24 cellular contexts compared by ENCODE assay signal in genomic region chr5:76751291-76751690, GRCh38.
"Had no signal": no experiment of that assay in that cellular context is flagged by ENCODE, and none has a peak within 500 bp of the region (broad histone marks: within the 10 kb centered on the region; RNA-seq: fewer than 3 reads in every experiment).

No MANE protein-coding gene starts in this region.

- H3K4me1 Mint-ChIP-seq: endodermal cell, memory B cell had no signal

- H3K36me3 Mint-ChIP-seq: memory B cell; naive thymus-derived CD4-positive, alpha-beta T cell had no signal

- H3K4me3 ChIP-seq: colonic mucosa, esophagus muscularis mucosa, gastrocnemius medialis, heart right ventricle, left lung, lower lobe of right lung had no signal

- DNase-seq: colonic mucosa; cortex of kidney; effector CD8-positive, alpha-beta T cell; effector memory CD8-positive, alpha-beta T cell; endodermal cell; foreskin melanocyte; gastrocnemius medialis; glutamatergic neuron; head of caudate nucleus; heart right ventricle; hippocampal formation; left cardiac atrium; left lung; left ventricle myocardium superior; lower lobe of right lung; mesendoderm; midbrain; naive thymus-derived CD4-positive, alpha-beta T cell had no signal

- H3K27me3 Mint-ChIP-seq: dendritic cell treated with granulocyte-macrophage colony-stimulating factor and Interleukin-4, amounts not matched to agents 40 ng/mL and 50 ng/mL, for 4 days; effector memory CD8-positive, alpha-beta T cell had no signal

- H3K27me3 ChIP-seq: colonic mucosa, gastrocnemius medialis, left lung had no signal

- H3K9me3 Mint-ChIP-seq: dendritic cell treated with granulocyte-macrophage colony-stimulating factor and Interleukin-4, amounts not matched to agents 40 ng/mL and 50 ng/mL, for 4 days; effector memory CD8-positive, alpha-beta T cell; endodermal cell; memory B cell had no signal

- H3K4me3 Mint-ChIP-seq: dendritic cell treated with granulocyte-macrophage colony-stimulating factor and Interleukin-4, amounts not matched to agents 40 ng/mL and 50 ng/mL, for 4 days; effector memory CD8-positive, alpha-beta T cell; endodermal cell; memory B cell; naive thymus-derived CD4-positive, alpha-beta T cell had no signal

- H3K36me3 ChIP-seq: colonic mucosa, esophagus muscularis mucosa, gastrocnemius medialis, heart right ventricle, left lung, lower lobe of right lung had no signal

- H3K9me3 ChIP-seq: colonic mucosa, esophagus muscularis mucosa, gastrocnemius medialis, heart right ventricle, left lung, lower lobe of right lung had no signal

- H3K4me1 ChIP-seq: colonic mucosa, esophagus muscularis mucosa, gastrocnemius medialis, heart right ventricle, left lung, lower lobe of right lung had no signal

- FAIRE-seq: endometrium, islet of Langerhans, keratinocyte had no signal

- H3K27ac ChIP-seq: colonic mucosa, esophagus muscularis mucosa, gastrocnemius medialis, heart right ventricle, left lung, lower lobe of right lung had no signal

- ATAC-seq: effector memory CD8-positive, alpha-beta T cell; gastrocnemius medialis; heart right ventricle; left cardiac atrium; left lung; left ventricle myocardium superior; naive thymus-derived CD4-positive, alpha-beta T cell had no signal

- H3K27ac Mint-ChIP-seq: dendritic cell treated with granulocyte-macrophage colony-stimulating factor and Interleukin-4, amounts not matched to agents 40 ng/mL and 50 ng/mL, for 4 days; endodermal cell; memory B cell; naive thymus-derived CD4-positive, alpha-beta T cell had no signal
